Comparison of ENCODE assay signal across 8 cellular contexts in the genomic region with DNA sequence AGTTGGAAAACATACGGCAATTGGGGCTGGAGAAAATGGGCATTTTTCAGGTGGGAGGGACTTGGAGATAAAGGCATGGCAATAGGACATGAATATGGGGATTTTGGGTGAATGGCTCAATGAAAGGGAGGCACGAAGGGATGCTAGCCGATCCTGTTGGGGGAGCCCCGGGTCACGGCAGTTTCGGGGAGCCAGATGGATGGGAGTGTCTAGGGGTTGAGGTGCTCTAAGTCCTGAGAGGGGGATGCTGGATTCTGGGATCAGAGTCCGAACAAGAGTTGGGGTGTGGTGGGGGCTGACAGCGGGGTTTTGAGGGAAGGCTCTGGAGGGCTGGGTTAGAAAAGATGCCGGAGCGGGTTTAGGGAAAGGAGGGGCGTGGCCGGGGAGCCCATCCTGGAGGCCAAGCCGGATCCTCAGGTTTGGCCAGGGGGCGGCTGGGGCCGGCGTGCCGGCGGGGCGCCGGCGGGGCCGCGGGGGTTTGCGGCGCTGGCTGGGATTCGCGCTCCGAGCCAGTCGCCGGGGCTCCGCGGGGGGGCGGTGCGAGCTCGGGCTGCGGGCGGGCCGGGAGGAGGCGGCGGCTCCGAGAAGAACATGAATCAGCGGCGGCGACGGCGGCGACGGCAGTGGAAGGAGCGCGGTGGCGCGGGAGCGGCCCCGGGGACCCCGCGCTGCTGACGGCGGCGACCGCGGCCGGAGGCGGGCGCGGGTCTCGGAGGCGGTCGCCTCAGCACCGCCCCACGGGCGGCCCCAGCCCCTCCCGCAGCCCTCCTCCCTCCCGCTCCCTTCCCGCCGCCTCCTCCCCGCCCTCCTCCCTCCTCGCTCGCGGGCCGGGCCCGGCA. TPM values are rescaled to one million over a fixed set of nuclear protein-coding genes. Genes with fewer than 3 reads are reported as not detected.
DNase-seq lines count a peak whose midpoint lies in the region; ATAC-seq and TF ChIP-seq lines count a peak whose summit lies in the region.

A gene (plus strand): TSS at position 813 of the 839 bp plus-strand sequence. CDS start 46 bp downstream, outside the sequence.

- no peaks in the 10 kb centered on the region for H3K9me3 Mint-ChIP-seq in activated T-helper 17 cell treated with anti-CD3 and anti-CD28 coated beads, Interleukin-2, amount 50 U/mL, for 72 hours
- no peaks in the 10 kb centered on the region for H3K9me3 Mint-ChIP-seq in natural killer cell treated with Interleukin-12 subunit alpha and Interleukin-12 subunit beta and Interleukin-15 and Interleukin-18, amount 100 ng/mL, for 72 hours
- no peaks in the 10 kb centered on the region for H3K9me3 Mint-ChIP-seq in stimulated activated naive B cell treated with anti-CD40 and anti-IgM and Interleukin-4, amounts not matched to agents 10 μg/mL and 1 μg/mL and 100 μg/mL, for 72 hours

- H3K4me3 ChIP-seq in fibroblast of mammary gland (ENCODE audit: control insufficient read depth, low read depth, low read length): peak within 1 kb of the TSS; percentile 61

- peak within 1 kb of the TSS; percentile 71 for H3K4me3 Mint-ChIP-seq in activated T-helper 17 cell treated with anti-CD3 and anti-CD28 coated beads, Interleukin-2, amount 50 U/mL, for 72 hours
- peak within 1 kb of the TSS; percentile 85 for H3K4me3 Mint-ChIP-seq in natural killer cell treated with Interleukin-12 subunit alpha and Interleukin-12 subunit beta and Interleukin-15 and Interleukin-18, amount 100 ng/mL, for 72 hours
- H3K4me3 Mint-ChIP-seq in stimulated activated naive B cell treated with anti-CD40 and anti-IgM and Interleukin-4, amounts not matched to agents 10 μg/mL and 1 μg/mL and 100 μg/mL, for 72 hours: peak within 1 kb of the TSS; percentile 86 to 93

- ATAC-seq in activated T-helper 17 cell treated with anti-CD3 and anti-CD28 coated beads, Interleukin-2, amount 50 U/mL, for 72 hours (replicated peaks): peak; percentile 87
- ATAC-seq in natural killer cell treated with Interleukin-12 subunit alpha and Interleukin-12 subunit beta and Interleukin-15 and Interleukin-18, amount 100 ng/mL, for 72 hours: peak; percentile 77 to 81
- ATAC-seq in stimulated activated naive B cell treated with anti-CD40 and anti-IgM and Interleukin-4, amounts not matched to agents 10 μg/mL and 1 μg/mL and 100 μg/mL, for 72 hours (replicated peaks): peak; percentile 38 to 48
- no peak for ATAC-seq in GM21515 (IDR thresholded peaks at IDR 0.05; ENCODE audit: unreplicated experiment)

- H3K27ac Mint-ChIP-seq in activated T-helper 17 cell treated with anti-CD3 and anti-CD28 coated beads, Interleukin-2, amount 50 U/mL, for 72 hours: peak within 1 kb of the TSS; percentile 58
- H3K27ac Mint-ChIP-seq in natural killer cell treated with Interleukin-12 subunit alpha and Interleukin-12 subunit beta and Interleukin-15 and Interleukin-18, amount 100 ng/mL, for 72 hours: peak within 1 kb of the TSS; percentile 63 to 79
- peak within 1 kb of the TSS; percentile 74 for H3K27ac Mint-ChIP-seq in stimulated activated naive B cell treated with anti-CD40 and anti-IgM and Interleukin-4, amounts not matched to agents 10 μg/mL and 1 μg/mL and 100 μg/mL, for 72 hours

- TF ChIP-seq CTCF in fibroblast of mammary gland (conservative IDR thresholded peaks at IDR 0.05; ENCODE audit: control insufficient read depth, insufficient read depth, low read depth, low read length): no peak

- H3K4me1 Mint-ChIP-seq in activated T-helper 17 cell treated with anti-CD3 and anti-CD28 coated beads, Interleukin-2, amount 50 U/mL, for 72 hours: peaks cover 13% of the 10 kb centered on the region
- H3K4me1 Mint-ChIP-seq in natural killer cell treated with Interleukin-12 subunit alpha and Interleukin-12 subunit beta and Interleukin-15 and Interleukin-18, amount 100 ng/mL, for 72 hours (ENCODE audit: low read depth in 2 of 2): peaks cover 18 to 23% of the 10 kb centered on the region in 2 donors
- H3K4me1 Mint-ChIP-seq in stimulated activated naive B cell treated with anti-CD40 and anti-IgM and Interleukin-4, amounts not matched to agents 10 μg/mL and 1 μg/mL and 100 μg/mL, for 72 hours: peaks cover 28% of the 10 kb centered on the region in 2 donors

- peak; percentile 45 for DNase-seq in SKM-1 treated with dmso at 0.1 percent for 144 hours (lab: John Stamatoyannopoulos, UW; ENCODE audit: unreplicated experiment)
- no peak for DNase-seq in SKM-1 (lab: John Stamatoyannopoulos, UW; ENCODE audit: unreplicated experiment)
- peak; percentile 68 for DNase-seq in OCI-M1 (lab: John Stamatoyannopoulos, UW)
- no peak for DNase-seq in fibroblast of mammary gland (ENCODE audit: low read depth)
- DNase-seq in natural killer cell treated with Interleukin-12 subunit alpha and Interleukin-12 subunit beta and Interleukin-15 and Interleukin-18, amount 100 ng/mL, for 72 hours (ENCODE audit: low spot score): peak; percentile 76
- no peak for DNase-seq in stimulated activated naive B cell treated with anti-CD40 and anti-IgM and Interleukin-4, amounts not matched to agents 10 μg/mL and 1 μg/mL and 100 μg/mL, for 72 hours

- peaks cover 12% of the 10 kb centered on the region for H3K27me3 Mint-ChIP-seq in activated T-helper 17 cell treated with anti-CD3 and anti-CD28 coated beads, Interleukin-2, amount 50 U/mL, for 72 hours
- H3K27me3 Mint-ChIP-seq in natural killer cell treated with Interleukin-12 subunit alpha and Interleukin-12 subunit beta and Interleukin-15 and Interleukin-18, amount 100 ng/mL, for 72 hours: peaks cover 17 to 18% of the 10 kb centered on the region in 2 donors
- H3K27me3 Mint-ChIP-seq in stimulated activated naive B cell treated with anti-CD40 and anti-IgM and Interleukin-4, amounts not matched to agents 10 μg/mL and 1 μg/mL and 100 μg/mL, for 72 hours: peaks cover 56 to 70% of the 10 kb centered on the region in 2 donors

- no peaks in the 10 kb centered on the region for H3K36me3 Mint-ChIP-seq in activated T-helper 17 cell treated with anti-CD3 and anti-CD28 coated beads, Interleukin-2, amount 50 U/mL, for 72 hours (ENCODE audit: low read depth)
- no peaks in the 10 kb centered on the region for H3K36me3 Mint-ChIP-seq in natural killer cell treated with Interleukin-12 subunit alpha and Interleukin-12 subunit beta and Interleukin-15 and Interleukin-18, amount 100 ng/mL, for 72 hours
- peaks cover 0 to 4% of the 10 kb centered on the region in 2 donors for H3K36me3 Mint-ChIP-seq in stimulated activated naive B cell treated with anti-CD40 and anti-IgM and Interleukin-4, amounts not matched to agents 10 μg/mL and 1 μg/mL and 100 μg/mL, for 72 hours

RNA-seq across cellular contexts. Expression of the gene that starts here (rescaled TPM):
- total RNA-seq in activated T-helper 17 cell treated with anti-CD3 and anti-CD28 coated beads, Interleukin-2, amount 50 U/mL, for 72 hours: 1 to 10 TPM; 1.7 to 2.7 TPM
- total RNA-seq in natural killer cell treated with Interleukin-12 subunit alpha and Interleukin-12 subunit beta and Interleukin-15 and Interleukin-18, amount 100 ng/mL, for 72 hours: under 1 TPM; 0.36 to 0.86 TPM

Comparison
In these comparisons a context has a peak if more than half of its experiments do, and no peak if none do; other contexts are left out.
1. DNase-seq: peak in SKM-1 treated with dmso at 0.1 percent for 144 hours (single experiment) and OCI-M1 (single experiment); none in SKM-1 (single experiment), fibroblast of mammary gland (single experiment) and stimulated activated naive B cell treated with anti-CD40 and anti-IgM and Interleukin-4, amounts not matched to agents 10 μg/mL and 1 μg/mL and 100 μg/mL, for 72 hours (single experiment).
2. Peak in DNase-seq and ATAC-seq in natural killer cell treated with Interleukin-12 subunit alpha and Interleukin-12 subunit beta and Interleukin-15 and Interleukin-18, amount 100 ng/mL, for 72 hours; RNA of the gene not detected or under 1 TPM.
3. Peak in every context shown above with its lines, with median percentiles within 50 percentile points of each other: H3K27ac Mint-ChIP-seq and H3K4me3 Mint-ChIP-seq.